Comparison of ENCODE assay signal across 8 cellular contexts in genomic region chr14:60724080-60724618, GRCh38. TPM values are rescaled to one million over a fixed set of nuclear protein-coding genes. Genes with fewer than 3 reads are reported as not detected.
DNase-seq lines count a peak whose midpoint lies in the region; ATAC-seq, FAIRE-seq and TF ChIP-seq lines count a peak whose summit lies in the region.

SIX4 (minus strand) TSS chr14:60724351; CDS start chr14:60724074, 277 bp downstream.

- H4K8ac ChIP-seq in mesenchymal stem cell (ENCODE audit: low read length) = peak within 1 kb of the TSS; percentile 47

- peak within 1 kb of the TSS; percentile 67 to 93 for H3K18ac ChIP-seq in mesenchymal stem cell (ENCODE audit: low read depth in 1 of 2, low read length in 2 of 2)

- H2AFZ ChIP-seq in endothelial cell of umbilical vein (ENCODE audit: low read depth, low read length) = peak within 1 kb of the TSS; percentile 97
- H2AFZ ChIP-seq in mesenchymal stem cell (ENCODE audit: low read depth, low read length) = peak within 1 kb of the TSS; percentile 83

- WGBS in mesenchymal stem cell = 0% methylated on average over 19 of the region's 22 CpGs

- peak within 1 kb of the TSS; percentile 81 to 94 (median 86) for H3K4me3 ChIP-seq in endothelial cell of umbilical vein (replicated peaks in 1 of 3; ENCODE audit: insufficient read depth in 1 of 3, low read depth in 1 of 3, low read length in 3 of 3)
- peak within 1 kb of the TSS; percentile 92 for H3K4me3 ChIP-seq in mesenchymal stem cell (ENCODE audit: insufficient read depth in 1 of 2, low read depth in 1 of 2, low read length in 2 of 2)
- H3K4me3 ChIP-seq in thoracic aorta = peak within 1 kb of the TSS; percentile 92

- H3K9me1 ChIP-seq in endothelial cell of umbilical vein (replicated peaks; ENCODE audit: control insufficient read depth, extremely low read depth, insufficient read depth, low read length) = no peaks in the 10 kb centered on the region

- H4K20me1 ChIP-seq in endothelial cell of umbilical vein (replicated peaks; ENCODE audit: control insufficient read depth, extremely low read depth, insufficient read depth, low read length) = peaks cover 2% of the 10 kb centered on the region

- peak within 1 kb of the TSS; percentile 81 for H3K27ac ChIP-seq in VCaP
- peak within 1 kb of the TSS; percentile 57 for H3K27ac ChIP-seq in endothelial cell of umbilical vein (ENCODE audit: insufficient read depth, low read depth, low read length)
- peak within 1 kb of the TSS; percentile 88 for H3K27ac ChIP-seq in mesenchymal stem cell (ENCODE audit: low read length, poor library complexity, severe bottlenecking)
- peak within 1 kb of the TSS; percentile 67 to 74 for H3K27ac ChIP-seq in thoracic aorta

- no peaks in the 10 kb centered on the region for H3K9me3 ChIP-seq in endothelial cell of umbilical vein (replicated peaks; ENCODE audit: control insufficient read depth, insufficient read depth, low read length)
- no peaks in the 10 kb centered on the region for H3K9me3 ChIP-seq in mesenchymal stem cell (ENCODE audit: control insufficient read depth, low read length)
- H3K9me3 ChIP-seq in thoracic aorta = no peaks in the 10 kb centered on the region

- H2BK15ac ChIP-seq in mesenchymal stem cell (ENCODE audit: low read depth, poor library complexity, severe bottlenecking) = peak within 1 kb of the TSS; percentile 39

- H3K4me2 ChIP-seq in endothelial cell of umbilical vein (ENCODE audit: insufficient read depth, low read length) (peak within 1 kb of the TSS; percentile 80), mesenchymal stem cell (ENCODE audit: low read length, poor library complexity, severe bottlenecking) (peak within 1 kb of the TSS; percentile 90)

- peak within 1 kb of the TSS; percentile 56 to 77 for H3K4ac ChIP-seq in mesenchymal stem cell (ENCODE audit: low read depth in 1 of 2, low read length in 2 of 2)

- peak within 1 kb of the TSS; percentile 12 for H2BK120ac ChIP-seq in mesenchymal stem cell (ENCODE audit: low read depth, low read length)

- H3K14ac ChIP-seq in mesenchymal stem cell (ENCODE audit: low read length in 2 of 2) = peak within 1 kb of the TSS in 1 of 2 experiments; percentile 87

- TF ChIP-seq CTCF in VCaP (conservative IDR thresholded peaks at IDR 0.05) = no peak
- no peak for TF ChIP-seq CTCF in endothelial cell of umbilical vein (IDR thresholded peaks at IDR 0.05; ENCODE audit: extremely low read depth in 1 of 2, insufficient read depth in 1 of 2, low read depth in 1 of 2, low read length in 2 of 2)
- TF ChIP-seq CTCF in thoracic aorta (IDR thresholded peaks at IDR 0.05) = no peak

- peaks cover 2% of the 10 kb centered on the region for H3K79me2 ChIP-seq in endothelial cell of umbilical vein (ENCODE audit: control insufficient read depth, insufficient read depth, low read length)

- H3K36me3 ChIP-seq in endothelial cell of umbilical vein (ENCODE audit: control insufficient read depth in 2 of 2, extremely low read depth in 1 of 2, insufficient read depth in 2 of 2, low read length in 2 of 2) (peaks cover 0 to 4% of the 10 kb centered on the region in 2 experiments), mesenchymal stem cell (ENCODE audit: control insufficient read depth in 1 of 2, insufficient read depth in 2 of 2, low read depth in 1 of 2, low read length in 2 of 2) (peaks cover 5 to 12% of the 10 kb centered on the region in 2 experiments), thoracic aorta (no peaks in the 10 kb centered on the region)

- BruUV-seq in endothelial cell of umbilical vein (replicated peaks; lab: Mats Ljungman, UMichigan) = no TSS peak

- H3K4me1 ChIP-seq in endothelial cell of umbilical vein (ENCODE audit: control insufficient read depth, extremely low read depth, insufficient read depth, low read length) = peaks cover 8% of the 10 kb centered on the region
- peaks cover 3% of the 10 kb centered on the region for H3K4me1 ChIP-seq in mesenchymal stem cell (ENCODE audit: control insufficient read depth, insufficient read depth, low read depth, low read length)
- H3K4me1 ChIP-seq in thoracic aorta (ENCODE audit: control insufficient read depth in 1 of 2, low read depth in 2 of 2) = peaks cover 0 to 20% of the 10 kb centered on the region in 2 donors

- peak within 1 kb of the TSS; percentile 54 for H4K91ac ChIP-seq in mesenchymal stem cell (ENCODE audit: low read length)

- CTCF ChIA-PET in endothelial cell of umbilical vein (lab: Charles Lee) = interaction anchor here (0.8 to 3.8 kb wide), 5 partner anchors 8 to 257 kb away, joined by 4 to 15 read pairs (median 14); partner anchors contain the start of genes SLC38A6 and TRMT5

- H3K79me1 ChIP-seq in mesenchymal stem cell (replicated peaks; ENCODE audit: low read length, poor library complexity, severe bottlenecking) = peaks cover 12% of the 10 kb centered on the region

- peak; percentile 27 to 44 for ATAC-seq in activated CD4-positive, CD25-positive, alpha-beta regulatory T cell treated with anti-CD3 and anti-CD28 coated beads, Interleukin-2, amount 50 U/mL, for 24 hours
- ATAC-seq in HG02973 (IDR thresholded peaks at IDR 0.05; ENCODE audit: unreplicated experiment) = peak; percentile 50
- ATAC-seq in thoracic aorta (ENCODE audit: insufficient number of reproducible peaks, low FRiP score, low read depth) = peak; percentile 77

- peak within 1 kb of the TSS; percentile 63 for H2BK5ac ChIP-seq in mesenchymal stem cell (ENCODE audit: low read depth, low read length, poor library complexity, severe bottlenecking)

- FAIRE-seq in endothelial cell of umbilical vein (lab: Jason Lieb, UNC) = peak; percentile 96

- peak within 1 kb of the TSS in 1 of 2 experiments; percentile 57 for H2BK12ac ChIP-seq in mesenchymal stem cell (ENCODE audit: low read length in 2 of 2)

- peak; percentile 75 for TF ChIP-seq POLR2A in endothelial cell of umbilical vein (IDR thresholded peaks at IDR 0.05; ENCODE audit: low read depth, low read length)

- peaks cover 9 to 16% of the 10 kb centered on the region in 2 experiments for H3K27me3 ChIP-seq in endothelial cell of umbilical vein (ENCODE audit: control insufficient read depth in 2 of 2, insufficient read depth in 2 of 2, low read length in 2 of 2)
- peaks cover 0 to 5% of the 10 kb centered on the region in 2 experiments for H3K27me3 ChIP-seq in mesenchymal stem cell (ENCODE audit: control insufficient read depth in 1 of 2, insufficient read depth in 1 of 2, low read length in 2 of 2)
- no peaks in the 10 kb centered on the region for H3K27me3 ChIP-seq in thoracic aorta (replicated peaks; ENCODE audit: insufficient read depth)

- H3K9ac ChIP-seq in endothelial cell of umbilical vein (replicated peaks; ENCODE audit: extremely low read depth, insufficient read depth, low read length) = peak within 1 kb of the TSS; percentile 83
- peak within 1 kb of the TSS; percentile 95 for H3K9ac ChIP-seq in mesenchymal stem cell (ENCODE audit: low read length)

- intact Hi-C loops in endothelial cell of umbilical vein (cut with micrococcal nuclease) = loop anchor here (1.0 to 5.0 kb wide), 2 partner anchors 10 to 477 kb away; partner anchors contain the start of genes MNAT1 and PPM1A

- dilution Hi-C loops in endothelial cell of umbilical vein (cut with MboI; ENCODE audit: extremely low pct_ligation_motif_present, low sequenced_read_pairs) = no loop called here

- DNase-seq in activated CD4-positive, CD25-positive, alpha-beta regulatory T cell (lab: John Stamatoyannopoulos, UW) = no peak
- DNase-seq in NCI-H2081 treated with DMSO at 0.1 percent for 48 hours (lab: John Stamatoyannopoulos, UW) = peak; percentile 65
- DNase-seq in endothelial cell of umbilical vein (ENCODE audit: low read depth, low spot score) = peak; percentile 85
- peak; percentile 87 for DNase-seq in mesenchymal stem cell
- DNase-seq in thoracic aorta (ENCODE audit: low spot score) = peak; percentile 24

- H2AK5ac ChIP-seq in mesenchymal stem cell (ENCODE audit: low read length, severe bottlenecking) = no peak within 1 kb of the TSS

- POLR2A ChIA-PET in endothelial cell of umbilical vein (lab: Charles Lee) = interaction anchor here (0.9 kb wide), 1 partner anchor 12 kb away, joined by 4 read pairs; no protein-coding TSS in a partner anchor

- peak within 1 kb of the TSS in 1 of 2 experiments; percentile 66 for H3K23ac ChIP-seq in mesenchymal stem cell (ENCODE audit: low read length in 2 of 2)

TF ChIP-seq in endothelial cell of umbilical vein, 7 proteins besides CTCF, POLR2A, EP300 and RAD21:
- TF ChIP-seq GATA2 (IDR thresholded peaks at IDR 0.05; ENCODE audit: insufficient read depth, insufficient read length, low read depth, low read length) = no peak
- no peak for TF ChIP-seq POLR2AphosphoS5 (IDR thresholded peaks at IDR 0.05; ENCODE audit: insufficient read depth, low read depth, low read length)
- no peak for TF ChIP-seq EZH2 (IDR thresholded peaks at IDR 0.05; ENCODE audit: borderline replicate concordance, low read depth, low read length, severe bottlenecking)
- peak; percentile 12 for TF ChIP-seq MYC (IDR thresholded peaks at IDR 0.05; ENCODE audit: low read depth, low read length)
- no peak for TF ChIP-seq FOS (IDR thresholded peaks at IDR 0.05; ENCODE audit: borderline replicate concordance, insufficient read depth, low read length)
- TF ChIP-seq MAX (IDR thresholded peaks at IDR 0.05; ENCODE audit: insufficient read depth, insufficient read length) = no peak
- no peak for TF ChIP-seq JUN (IDR thresholded peaks at IDR 0.05; ENCODE audit: borderline replicate concordance, insufficient read depth, insufficient read length, low read depth)

RNA-seq across cellular contexts. Expression of gene SIX4, which starts in this region (rescaled TPM):
- 4.7 and 7.5 TPM in 2 replicates for total RNA-seq in endothelial cell of umbilical vein
- 1.8 and 2.1 TPM in 2 replicates for polyA plus RNA-seq in endothelial cell of umbilical vein
- polyA plus RNA-seq in endothelial cell of umbilical vein (2011; cell fraction: cytosol; rRNA removed) = 1.6 and 2.1 TPM in 2 replicates
- polyA plus RNA-seq in endothelial cell of umbilical vein (2011; cell fraction: nucleus; rRNA removed) = 2.6 and 2.9 TPM in 2 replicates
- polyA plus RNA-seq in endothelial cell of umbilical vein (2012) = 2.0 and 2.1 TPM in 2 replicates
- 5.5 and 9.0 TPM in 2 replicates for polyA minus RNA-seq in endothelial cell of umbilical vein
- polyA minus RNA-seq in endothelial cell of umbilical vein (2011; cell fraction: cytosol; rRNA and poly(A)+ RNA removed) = 7.1 TPM
- 2.7 and 5.0 TPM in 2 replicates for polyA minus RNA-seq in endothelial cell of umbilical vein (2011; cell fraction: nucleus; rRNA and poly(A)+ RNA removed)
- 2.7 TPM for polyA plus RNA-seq in mesenchymal stem cell (2013, experiment 1 of 2)
- 2.9 TPM for polyA plus RNA-seq in mesenchymal stem cell (2013, experiment 2 of 2)
- 10 to 100 TPM in 1 of 2 donors, 1 to 10 TPM in 1; 6.4 to 14.0 TPM for total RNA-seq in thoracic aorta

Comparison
In these comparisons a context has a peak if more than half of its experiments do, and no peak if none do; other contexts are left out.
1. DNase-seq: peak in NCI-H2081 treated with DMSO at 0.1 percent for 48 hours (single experiment), endothelial cell of umbilical vein (single experiment), mesenchymal stem cell (single experiment) and thoracic aorta (single experiment); none in activated CD4-positive, CD25-positive, alpha-beta regulatory T cell (0 of 4).
2. Peak in every context shown above with its lines, with median percentiles within 50 percentile points of each other: ATAC-seq, H3K27ac ChIP-seq and H3K4me3 ChIP-seq.